Comparison of ENCODE assay signal across 9 cellular contexts in the genomic region with DNA sequence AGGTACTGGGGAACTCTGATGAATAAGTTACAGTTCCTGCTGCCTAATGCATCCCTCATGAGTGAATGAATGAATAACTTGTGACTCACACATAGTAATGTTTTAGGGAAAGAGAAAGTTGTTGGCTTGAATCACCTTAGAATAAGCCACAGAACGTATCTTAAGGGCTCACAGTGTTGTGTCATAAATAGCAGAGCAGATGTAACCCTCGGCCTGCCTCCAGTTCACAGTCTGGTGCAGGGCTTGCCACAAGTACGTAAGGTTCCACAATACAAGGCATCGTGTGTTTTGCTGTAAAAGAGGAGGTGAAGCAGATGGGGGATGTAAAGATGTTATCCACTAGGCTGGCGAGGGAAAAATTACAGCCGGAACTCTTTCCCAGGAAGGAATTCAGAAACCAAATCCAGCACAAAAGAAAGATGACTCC.
DNase-seq lines count a peak whose midpoint lies in the region; ATAC-seq and TF ChIP-seq lines count a peak whose summit lies in the region.
"Had no signal": no experiment of that assay in that cellular context is flagged by ENCODE, and none has a peak within 500 bp of the region (broad histone marks: within the 10 kb centered on the region; RNA-seq: fewer than 3 reads in every experiment).

No MANE protein-coding gene starts in this region.

- H3K4me1 Mint-ChIP-seq in activated CD4-positive, alpha-beta T cell treated with anti-CD3 and anti-CD28 coated beads, Interleukin-2, amount 10 ng/mL, durations not matched to agents 24 days and 14 days = no peaks in the 10 kb centered on the region
- H3K4me1 Mint-ChIP-seq: activated naive CD4-positive, alpha-beta T cell treated with anti-CD3 and anti-CD28 coated beads, Interleukin-2, amount 50 U/mL, for 24 hours had no signal

- no peak overlapping the region for H3K27ac Mint-ChIP-seq in activated CD4-positive, alpha-beta T cell treated with anti-CD3 and anti-CD28 coated beads, Interleukin-2, amount 10 ng/mL, durations not matched to agents 24 days and 14 days
- H3K27ac Mint-ChIP-seq: activated naive CD4-positive, alpha-beta T cell treated with anti-CD3 and anti-CD28 coated beads, Interleukin-2, amount 50 U/mL, for 24 hours had no signal

- H4K20me1 ChIP-seq in fibroblast of lung (ENCODE audit: control insufficient read depth, extremely low read depth, insufficient read depth, low read length) = no peaks in the 10 kb centered on the region

- H3K4me1 ChIP-seq in fibroblast of lung (ENCODE audit: control insufficient read depth, extremely low read depth, insufficient read depth, low read length) = peaks cover 2% of the 10 kb centered on the region

- ATAC-seq in GM21423 (IDR thresholded peaks at IDR 0.05; ENCODE audit: unreplicated experiment) = peak; percentile 93
- ATAC-seq in GM21526 (IDR thresholded peaks at IDR 0.05; ENCODE audit: low FRiP score, unreplicated experiment) = no peak

- intact Hi-C loops in activated CD4-positive, alpha-beta T cell treated with anti-CD3 and anti-CD28 coated beads, Interleukin-2, amount 10 ng/mL, durations not matched to agents 24 days and 14 days (cut with micrococcal nuclease) = no loop called here

- no peak overlapping the region for H3K4me3 Mint-ChIP-seq in activated CD4-positive, alpha-beta T cell treated with anti-CD3 and anti-CD28 coated beads, Interleukin-2, amount 10 ng/mL, durations not matched to agents 24 days and 14 days
- H3K4me3 Mint-ChIP-seq: activated naive CD4-positive, alpha-beta T cell treated with anti-CD3 and anti-CD28 coated beads, Interleukin-2, amount 50 U/mL, for 24 hours had no signal

- no peaks in the 10 kb centered on the region for H3K36me3 Mint-ChIP-seq in activated CD4-positive, alpha-beta T cell treated with anti-CD3 and anti-CD28 coated beads, Interleukin-2, amount 10 ng/mL, durations not matched to agents 24 days and 14 days (ENCODE audit: low read depth)
- H3K36me3 Mint-ChIP-seq: activated naive CD4-positive, alpha-beta T cell treated with anti-CD3 and anti-CD28 coated beads, Interleukin-2, amount 50 U/mL, for 24 hours had no signal

- peak; percentile 16 for DNase-seq in NCI-H446 treated with DMSO at 0.1 percent for 48 hours (lab: John Stamatoyannopoulos, UW)
- peak; percentile 92 to 100 for DNase-seq in fibroblast of lung (ENCODE audit: low read depth in 2 of 2)
- peak; percentile 99 for DNase-seq in skeletal muscle cell (ENCODE audit: low read depth)
- DNase-seq in activated CD4-positive, alpha-beta T cell treated with anti-CD3 and anti-CD28 coated beads, Interleukin-2, amount 50 U/mL, for 48 hours = no peak
- no peak for DNase-seq in stimulated activated CD4-positive, alpha-beta T cell treated with anti-CD3 and anti-CD28 coated beads, Interleukin-4, amount 100 ng/mL, for 24 hours
- no peak for DNase-seq in activated CD4-positive, alpha-beta T cell treated with anti-CD3 and anti-CD28 coated beads, Interleukin-2, amount 10 ng/mL, durations not matched to agents 24 days and 14 days

- H3K79me2 ChIP-seq in fibroblast of lung (ENCODE audit: control insufficient read depth, insufficient read depth, low read length) = no peaks in the 10 kb centered on the region

- H3K9ac ChIP-seq in fibroblast of lung (ENCODE audit: insufficient read depth, low read length) = no peak overlapping the region

- H3K27me3 Mint-ChIP-seq in activated CD4-positive, alpha-beta T cell treated with anti-CD3 and anti-CD28 coated beads, Interleukin-2, amount 10 ng/mL, durations not matched to agents 24 days and 14 days = peaks cover 2% of the 10 kb centered on the region

- no peak for TF ChIP-seq CTCF in fibroblast of lung (conservative IDR thresholded peaks at IDR 0.05 in 1 of 2, IDR thresholded peaks at IDR 0.05 in 1 of 2; ENCODE audit: low read depth in 1 of 2, low read length in 2 of 2)

- H3K4me2 ChIP-seq in fibroblast of lung (ENCODE audit: extremely low read depth, insufficient read depth, low read length) = peak overlapping the region; percentile 17

- H3K27ac ChIP-seq in fibroblast of lung (ENCODE audit: insufficient read depth, low read length) = no peak overlapping the region

- H3K4me3 ChIP-seq in fibroblast of lung (replicated peaks in 1 of 4; ENCODE audit: control extremely low read depth in 1 of 4, insufficient read depth in 1 of 4, low read depth in 3 of 4, low read length in 4 of 4) (no peak overlapping the region), skeletal muscle cell (ENCODE audit: low read depth, low read length) (no peak overlapping the region)

- H3K27me3 ChIP-seq in fibroblast of lung (ENCODE audit: control insufficient read depth, insufficient read depth, low read length) = no peaks in the 10 kb centered on the region

- H3K36me3 ChIP-seq in fibroblast of lung (ENCODE audit: control insufficient read depth, insufficient read depth, low read length) = no peaks in the 10 kb centered on the region

- H2AFZ ChIP-seq in fibroblast of lung (ENCODE audit: low read length) = no peak overlapping the region

- H3K9me3 Mint-ChIP-seq in activated CD4-positive, alpha-beta T cell treated with anti-CD3 and anti-CD28 coated beads, Interleukin-2, amount 10 ng/mL, durations not matched to agents 24 days and 14 days = no peaks in the 10 kb centered on the region
- H3K9me3 Mint-ChIP-seq: activated naive CD4-positive, alpha-beta T cell treated with anti-CD3 and anti-CD28 coated beads, Interleukin-2, amount 50 U/mL, for 24 hours had no signal

- H3K9me3 ChIP-seq in fibroblast of lung (ENCODE audit: control insufficient read depth, insufficient read depth, low read depth, low read length) = no peaks in the 10 kb centered on the region

Comparison
In these comparisons a context has a peak if more than half of its experiments do, and no peak if none do; other contexts are left out.
1. DNase-seq: peak in NCI-H446 treated with DMSO at 0.1 percent for 48 hours (single experiment), fibroblast of lung (2 of 2) and skeletal muscle cell (single experiment); none in activated CD4-positive, alpha-beta T cell treated with anti-CD3 and anti-CD28 coated beads, Interleukin-2, amount 50 U/mL, for 48 hours (0 of 2), stimulated activated CD4-positive, alpha-beta T cell treated with anti-CD3 and anti-CD28 coated beads, Interleukin-4, amount 100 ng/mL, for 24 hours (single experiment) and activated CD4-positive, alpha-beta T cell treated with anti-CD3 and anti-CD28 coated beads, Interleukin-2, amount 10 ng/mL, durations not matched to agents 24 days and 14 days (single experiment).